Comparison of ENCODE assay signal across 12 cellular contexts in the genomic region with DNA sequence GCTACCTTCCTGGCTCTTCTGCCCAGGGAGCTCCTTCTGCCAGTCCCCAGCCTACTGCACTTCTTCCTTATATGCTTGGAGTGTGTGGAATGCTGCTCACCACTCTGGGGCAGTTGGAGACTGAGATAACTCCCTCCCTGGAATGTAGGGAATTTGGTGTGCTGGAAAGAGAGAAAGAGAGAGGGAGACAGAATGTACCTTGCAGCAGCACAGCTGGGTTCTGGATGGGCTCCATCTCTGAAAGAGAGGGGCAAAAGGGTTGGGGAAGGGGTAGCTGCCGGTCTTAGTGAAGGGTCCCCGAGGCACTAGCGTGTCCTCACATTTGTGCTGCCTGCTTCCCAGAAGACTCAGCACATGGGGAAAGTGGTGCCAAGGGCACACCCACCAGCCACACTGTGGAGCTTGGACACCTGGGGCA. TPM values are rescaled to one million over a fixed set of nuclear protein-coding genes. Genes with fewer than 3 reads are reported as not detected.
DNase-seq lines count a peak whose midpoint lies in the region; ATAC-seq and TF ChIP-seq lines count a peak whose summit lies in the region.
"Had no signal": no experiment of that assay in that cellular context is flagged by ENCODE, and none has a peak within 500 bp of the region (broad histone marks: within the 10 kb centered on the region; RNA-seq: fewer than 3 reads in every experiment).

No MANE protein-coding gene starts in this region.

- H3K9me3 ChIP-seq in Panc1 (ENCODE audit: control insufficient read depth, insufficient read depth, low read depth, low read length) (no peaks in the 10 kb centered on the region), testis (no peaks in the 10 kb centered on the region)

- H3K27me3 ChIP-seq in Panc1 (ENCODE audit: control insufficient read depth, insufficient read depth, low read length): no peaks in the 10 kb centered on the region
- H3K27me3 ChIP-seq in testis: no peaks in the 10 kb centered on the region

- H3K4me3 ChIP-seq in Panc1 (ENCODE audit: low read depth in 2 of 2, low read length in 2 of 2): no peak overlapping the region
- no peak overlapping the region for H3K4me3 ChIP-seq in testis
- H3K4me3 ChIP-seq: skin epidermis had no signal

- TF ChIP-seq CTCF in Panc1 (IDR thresholded peaks at IDR 0.05): no peak
- TF ChIP-seq CTCF in omental fat pad (IDR thresholded peaks at IDR 0.05): no peak
- TF ChIP-seq CTCF in testis (IDR thresholded peaks at IDR 0.05): no peak

- BruUV-seq in Panc1 (replicated peaks; lab: Mats Ljungman, UMichigan): no TSS peak

- POLR2A ChIA-PET in Panc1 (lab: Charles Lee): interaction anchor here (0.6 to 0.7 kb wide), 3 partner anchors 55 to 897 kb away, joined by 3 to 10 read pairs (median 7); no protein-coding TSS in a partner anchor

- H3K36me3 ChIP-seq in Panc1 (ENCODE audit: control insufficient read depth, insufficient read depth, low read length) (no peaks in the 10 kb centered on the region), testis (ENCODE audit: low read depth, missing control alignments) (no peaks in the 10 kb centered on the region)

- intact Hi-C loops in Panc1 (cut with micrococcal nuclease; ENCODE audit: unreplicated experiment) (no loop called here), testis (cut with DNase I; ENCODE audit: low total_unique reads) (no loop called here)

- 42 to 48% methylated on average over 3 of the region's 3 CpGs for WGBS in testis, 2 donors

- H3K27ac ChIP-seq in Panc1 (ENCODE audit: low read length) (peak overlapping the region; percentile 78), testis (no peak overlapping the region)

- CTCF ChIA-PET in Panc1 (lab: Charles Lee): interaction anchor here (0.6 kb wide), 2 partner anchors 23 to 348 kb away, joined by 3 read pairs; no protein-coding TSS in a partner anchor

- ATAC-seq in Panc1: peak; percentile 90
- ATAC-seq in omental fat pad (ENCODE audit: low FRiP score): peak; percentile 32
- ATAC-seq in GM18498 (IDR thresholded peaks at IDR 0.05; ENCODE audit: unreplicated experiment): no peak

- DNase-seq in Daoy (ENCODE audit: low read depth): peak; percentile 26
- no peak for DNase-seq in Panc1 (ENCODE audit: low read depth, low spot score)
- DNase-seq in fibroblast of peridontal ligament (ENCODE audit: extremely low read depth): peak; percentile 30
- no peak for DNase-seq in omental fat pad (ENCODE audit: low spot score)
- no peak for DNase-seq in testis
- DNase-seq in activated CD4-positive, alpha-beta T cell treated with anti-CD3 and anti-CD28 coated beads, Interleukin-2, amount 50 U/mL, for 48 hours: no peak
- DNase-seq in putamen (ENCODE audit: low spot score): no peak
- DNase-seq: activated CD4-positive, alpha-beta T cell treated with anti-CD3 and anti-CD28 coated beads, Interleukin-2, amount 50 U/mL, for 1 hour; H7; NCI-H187 had no signal

- in situ Hi-C loops in Panc1 (cut with HindIII; ENCODE audit: low pct_unique_long_range_greater_than_20kb, low sequenced_read_pairs): no loop called here

- H3K4me1 ChIP-seq in Panc1 (ENCODE audit: control insufficient read depth, insufficient read depth, low read length) (peaks cover 33% of the 10 kb centered on the region), testis (peaks cover 36% of the 10 kb centered on the region)

- TF ChIP-seq POLR2A in testis (IDR thresholded peaks at IDR 0.05): no peak

RNA-seq across cellular contexts. Expression of gene DDR1, which starts 40.2 kb away (rescaled TPM):
- 12.7 and 25.0 TPM in 2 replicates for total RNA-seq in Daoy (2014; rRNA removed; shearing (Covaris generic))
- total RNA-seq in Panc1 (2021; ENCODE audit: unreplicated experiment) (95.2 TPM), omental fat pad (10 to 100 TPM in 3 of 4 donors, 1 to 10 TPM in 1; 9.9 to 77.3 (median 48.7) TPM), testis (10 to 100 TPM; 94.6 to 97.6 TPM)
- 139 TPM for polyA plus RNA-seq in Panc1 (2012; ENCODE audit: insufficient read length)
- 33.8 TPM for polyA plus RNA-seq in testis (ENCODE audit: insufficient read depth, low read depth, low replicate concordance)

Comparison
In these comparisons a context has a peak if more than half of its experiments do, and no peak if none do; other contexts are left out.
1. DNase-seq: peak in Daoy (single experiment) and fibroblast of peridontal ligament (single experiment); none in Panc1 (single experiment), omental fat pad (single experiment), testis (single experiment), activated CD4-positive, alpha-beta T cell treated with anti-CD3 and anti-CD28 coated beads, Interleukin-2, amount 50 U/mL, for 48 hours (0 of 2) and putamen (single experiment).